ENCODE assay signal across 28 cellular contexts in the genomic region with DNA sequence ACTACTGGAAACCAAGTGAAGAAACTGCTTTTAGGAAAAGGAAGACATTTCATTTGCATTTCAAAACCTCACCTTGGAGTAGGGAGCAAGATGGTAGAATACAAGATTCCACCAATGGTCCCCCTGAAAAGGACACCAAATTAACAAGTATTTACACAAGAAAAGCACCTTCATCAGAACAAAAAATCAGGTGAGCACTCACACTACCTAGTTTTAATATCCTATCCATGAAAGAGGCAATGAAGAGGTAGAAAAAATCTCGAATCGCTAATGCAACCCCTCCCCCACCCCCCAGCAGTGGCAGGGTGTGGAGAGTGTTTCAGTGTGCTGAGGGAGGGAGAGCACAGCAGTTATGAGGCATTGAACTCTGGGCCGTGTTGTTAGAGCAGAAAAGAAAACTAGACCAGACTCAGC.
DNase-seq lines count a peak whose midpoint lies in the region; ATAC-seq, FAIRE-seq and TF ChIP-seq lines count a peak whose summit lies in the region.
"Had no signal": no experiment of that assay in that cellular context is flagged by ENCODE, and none has a peak within 500 bp of the region (broad histone marks: within the 10 kb centered on the region; RNA-seq: fewer than 3 reads in every experiment).

No MANE protein-coding gene starts in this region.

- H2BK12ac ChIP-seq in H9 (ENCODE audit: insufficient read length, low read depth, low read length) (no peak overlapping the region), H1 (ENCODE audit: low read depth, low read length) (peak overlapping the region; percentile 96)

- FAIRE-seq in H1 (lab: Jason Lieb, UNC): peak; percentile 99
- FAIRE-seq: A549, GM12892, GM19239 had no signal

- CTCF ChIA-PET in H1 (lab: Charles Lee; ENCODE audit: partially characterized antibody): no interaction called here

- TF ChIP-seq EP300 in H1 (IDR thresholded peaks at IDR 0.05; ENCODE audit: borderline replicate concordance in 1 of 2, low read depth in 2 of 2, low read length in 2 of 2): peak in 1 of 2 experiments; percentile 70; a peak in 2 of 3 replicates

- no peak overlapping the region for H3K18ac ChIP-seq in H9 (ENCODE audit: insufficient read length, low read depth, low read length)
- peak overlapping the region; percentile 98 for H3K18ac ChIP-seq in H1 (ENCODE audit: extremely low read depth, low read length)

- H3K4me1 Mint-ChIP-seq in H9: peaks cover 55 to 59% of the 10 kb centered on the region in 2 experiments
- H3K4me1 Mint-ChIP-seq in activated T-cell treated with anti-CD3 and anti-CD28 coated beads, Interleukin-2, amount 50 U/mL, for 24 hours (ENCODE audit: low read depth): no peaks in the 10 kb centered on the region

- H2BK15ac ChIP-seq in H9 (ENCODE audit: low read depth, low read length) (no peak overlapping the region), H1 (ENCODE audit: low read length) (no peak overlapping the region)

- H3K4me1 ChIP-seq in H9 (ENCODE audit: insufficient read depth, low read length) (peaks cover 18% of the 10 kb centered on the region; the same call in 1 of the 2 replicates), H1 (replicated peaks in 1 of 4; ENCODE audit: control insufficient read depth in 3 of 4, insufficient read depth in 4 of 4, low read length in 3 of 4) (peaks cover 16 to 35% (median 21%) of the 10 kb centered on the region in 4 experiments), iPS-15b (ENCODE audit: control insufficient read depth, insufficient read depth, low read length) (peaks cover 33% of the 10 kb centered on the region), aorta (ENCODE audit: control insufficient read depth in 1 of 2, insufficient read depth in 2 of 2, low read length in 2 of 2) (no peaks in the 10 kb centered on the region)
- H3K4me1 ChIP-seq: A549, Caco-2, HAP-1 had no signal

- H2BK20ac ChIP-seq in H9 (ENCODE audit: low read depth, low read length, poor library complexity, severe bottlenecking) (no peak overlapping the region), H1 (ENCODE audit: low read length) (peak overlapping the region; percentile 99; the same call in 1 of the 2 replicates)

- H3K27ac ChIP-seq in H9 (ENCODE audit: insufficient read length, low read depth, low read length) (peak overlapping the region; percentile 91), H1 (ENCODE audit: low read depth, low read length) (peak overlapping the region; percentile 87; the same call in 1 of the 2 replicates), aorta (ENCODE audit: low read depth in 1 of 2, low read length in 2 of 2) (no peak overlapping the region)
- H3K27ac ChIP-seq: A549, RWPE1, SK-N-MC had no signal

- H3K23me2 ChIP-seq in H9 (ENCODE audit: insufficient read length, low read depth, low read length, poor library complexity, severe bottlenecking) (no peaks in the 10 kb centered on the region), H1 (ENCODE audit: low read depth, low read length) (no peaks in the 10 kb centered on the region; the same call in 1 of the 2 replicates)

- H3K79me2 ChIP-seq in H9 (ENCODE audit: insufficient read depth, low read length) (no peaks in the 10 kb centered on the region), H1 (ENCODE audit: control insufficient read depth in 1 of 2, insufficient read depth in 2 of 2, low read length in 2 of 2) (no peaks in the 10 kb centered on the region)

- peak in 1 of 2 experiments; percentile 31; a peak in 2 of 4 replicates for TF ChIP-seq RAD21 in H1 (IDR thresholded peaks at IDR 0.05 in 1 of 2, conservative IDR thresholded peaks at IDR 0.05 in 1 of 2; ENCODE audit: low read depth in 2 of 2, low read length in 2 of 2)

- intact Hi-C loops in aorta (cut with DNase I): no loop called here

- H3K9me3 ChIP-seq in H9 (ENCODE audit: control insufficient read depth, low read depth, low read length) (no peaks in the 10 kb centered on the region), H1 (ENCODE audit: insufficient read depth in 2 of 2, low read depth in 1 of 2, low read length in 1 of 2) (no peaks in the 10 kb centered on the region), iPS-15b (ENCODE audit: control insufficient read depth, insufficient read depth, low read length) (no peaks in the 10 kb centered on the region), aorta (ENCODE audit: control insufficient read depth, low read length) (no peaks in the 10 kb centered on the region)
- H3K9me3 ChIP-seq: A549, Caco-2, HAP-1 had no signal

- H3K56ac ChIP-seq in H9 (ENCODE audit: insufficient read length, low read depth, low read length): no peak overlapping the region
- H3K56ac ChIP-seq in H1 (replicated peaks; ENCODE audit: insufficient read length, low read depth, low read length): peak overlapping the region; percentile 21

- no peak overlapping the region for H3K9ac ChIP-seq in H9 (ENCODE audit: extremely low read depth, insufficient read length, low read length)
- H3K9ac ChIP-seq in H1 (replicated peaks in 1 of 4; ENCODE audit: extremely low read depth in 1 of 4, low read depth in 3 of 4, low read length in 3 of 4): peak overlapping the region in 1 of 4 experiments; percentile 36; a peak in 3 of 7 replicates
- H3K9ac ChIP-seq in iPS-15b (ENCODE audit: low read depth, low read length): peak overlapping the region; percentile 62

- no peak overlapping the region for H3K4ac ChIP-seq in H9 (ENCODE audit: low read depth, low read length)
- peak overlapping the region; percentile 25 for H3K4ac ChIP-seq in H1 (replicated peaks; ENCODE audit: insufficient read length, low read depth, low read length)

- peaks cover 12 to 17% of the 10 kb centered on the region in 2 experiments; a peak in 4 of 5 replicates for H3K9me3 Mint-ChIP-seq in H9
- peaks cover 14% of the 10 kb centered on the region for H3K9me3 Mint-ChIP-seq in activated T-cell treated with anti-CD3 and anti-CD28 coated beads, Interleukin-2, amount 50 U/mL, for 24 hours

- peak; percentile 76 for DNase-seq in H9
- DNase-seq in H1 (ENCODE audit: low read depth in 1 of 2, low spot score in 2 of 2): peak; percentile 58 to 64
- DNase-seq in aorta: no peak
- DNase-seq in NCI-H2081 (lab: John Stamatoyannopoulos, UW): no peak
- DNase-seq in SW 1271 (lab: John Stamatoyannopoulos, UW): no peak
- no peak for DNase-seq in activated T-cell treated with anti-CD3 and anti-CD28 coated beads, Interleukin-2, amount 50 U/mL, for 24 hours
- DNase-seq: C1 segment of cervical spinal cord; Caco-2; CD4-positive, alpha-beta memory T cell; EL; HFFc6; NCI-H1048; NCI-H1417; NCI-H1694; NCI-H2029 treated with DMSO at 0.1 percent for 48 hours; NCI-H2171; NCI-H226; NCI-H510A; NCI-H69; SHP77 had no signal

- peak overlapping the region in 3 of 4 experiments; percentile 15 to 43 (median 21); a peak in 5 of 8 replicates for H3K4me3 ChIP-seq in H1 (ENCODE audit: extremely low read depth in 1 of 4, insufficient read depth in 2 of 4, low read depth in 3 of 4, low read length in 4 of 4)
- peak overlapping the region; percentile 36 for H3K4me3 ChIP-seq in iPS-15b (ENCODE audit: low read depth, low read length)
- no peak overlapping the region for H3K4me3 ChIP-seq in aorta (ENCODE audit: low read length in 2 of 2)
- H3K4me3 ChIP-seq: A549, HAP-1, SK-N-MC had no signal

- no peak for TF ChIP-seq POLR2A in H1 (IDR thresholded peaks at IDR 0.05; ENCODE audit: control extremely low read depth in 1 of 2, low read depth in 2 of 2, low read length in 2 of 2)

- no peak for TF ChIP-seq CTCF in H9 (conservative IDR thresholded peaks at IDR 0.05)
- no peak for TF ChIP-seq CTCF in H1 (IDR thresholded peaks at IDR 0.05; ENCODE audit: control extremely low read depth in 1 of 3, insufficient read depth in 1 of 3, low read depth in 1 of 3, low read length in 3 of 3)

- H3K4me2 ChIP-seq in H9 (ENCODE audit: insufficient read depth, insufficient read length, low read length): peak overlapping the region; percentile 62
- H3K4me2 ChIP-seq in H1 (ENCODE audit: insufficient read depth in 1 of 2, low read depth in 2 of 2, low read length in 2 of 2): peak overlapping the region; percentile 61 to 81
- H3K4me2 ChIP-seq: A549 had no signal

- peak overlapping the region; percentile 11 to 55 for H3K4me3 Mint-ChIP-seq in H9
- no peak overlapping the region for H3K4me3 Mint-ChIP-seq in activated T-cell treated with anti-CD3 and anti-CD28 coated beads, Interleukin-2, amount 50 U/mL, for 24 hours
- H3K4me3 Mint-ChIP-seq: CD4-positive, alpha-beta memory T cell; HFFc6 had no signal

- H4K20me1 ChIP-seq in H9 (ENCODE audit: control insufficient read depth, insufficient read depth, insufficient read length) (no peaks in the 10 kb centered on the region), H1 (replicated peaks in 1 of 2; ENCODE audit: control insufficient read depth in 1 of 2, insufficient read depth in 2 of 2, low read length in 2 of 2) (no peaks in the 10 kb centered on the region)

- H2BK120ac ChIP-seq in H9 (ENCODE audit: low read depth, low read length, poor library complexity, severe bottlenecking) (no peak overlapping the region), H1 (replicated peaks; ENCODE audit: low read depth, low read length) (peak overlapping the region; percentile 96)

- no peak overlapping the region for H2BK5ac ChIP-seq in H9 (ENCODE audit: insufficient read length, low read length)
- peak overlapping the region; percentile 97 for H2BK5ac ChIP-seq in H1 (ENCODE audit: low read depth, low read length)

- H3K79me1 ChIP-seq in H9 (ENCODE audit: insufficient read depth, low read depth, low read length, poor library complexity, severe bottlenecking) (no peaks in the 10 kb centered on the region), H1 (ENCODE audit: low read depth, low read length) (no peaks in the 10 kb centered on the region)

- H3K27me3 ChIP-seq in H9 (ENCODE audit: insufficient read depth, low read length) (no peaks in the 10 kb centered on the region), H1 (replicated peaks in 1 of 4; ENCODE audit: control insufficient read depth in 3 of 4, extremely low read depth in 1 of 4, insufficient read depth in 3 of 4, low read length in 3 of 4) (no peaks in the 10 kb centered on the region), iPS-15b (ENCODE audit: control insufficient read depth, insufficient read depth, low read length) (no peaks in the 10 kb centered on the region), aorta (ENCODE audit: control insufficient read depth in 1 of 2, insufficient read depth in 2 of 2, low read length in 1 of 2) (no peaks in the 10 kb centered on the region)

- H3K27ac Mint-ChIP-seq in H9: peak overlapping the region; percentile 92 to 98 (median 93)
- no peak overlapping the region for H3K27ac Mint-ChIP-seq in activated T-cell treated with anti-CD3 and anti-CD28 coated beads, Interleukin-2, amount 50 U/mL, for 24 hours
- H3K27ac Mint-ChIP-seq: CD4-positive, alpha-beta memory T cell; HFFc6 had no signal

- H3T11ph ChIP-seq in H9 (ENCODE audit: low read length): no peak overlapping the region

- peaks cover 17 to 24% (median 21%) of the 10 kb centered on the region in 3 experiments for H3K36me3 Mint-ChIP-seq in H9 (ENCODE audit: insufficient read depth in 1 of 3, low read depth in 3 of 3)
- no peaks in the 10 kb centered on the region for H3K36me3 Mint-ChIP-seq in activated T-cell treated with anti-CD3 and anti-CD28 coated beads, Interleukin-2, amount 50 U/mL, for 24 hours (ENCODE audit: low read depth)
- H3K36me3 Mint-ChIP-seq: CD4-positive, alpha-beta memory T cell had no signal

- H4K91ac ChIP-seq in H9 (ENCODE audit: insufficient read length, low read depth, low read length): no peak overlapping the region
- peak overlapping the region; percentile 97 for H4K91ac ChIP-seq in H1 (replicated peaks; ENCODE audit: insufficient read length, low read length)

- peak; percentile 41 for ATAC-seq in aorta (ENCODE audit: low FRiP score)
- ATAC-seq: A549, Panc1 had no signal

- H3K23ac ChIP-seq in H9 (ENCODE audit: insufficient read length, low read depth, low read length) (no peak overlapping the region), H1 (ENCODE audit: insufficient read length) (no peak overlapping the region)

- no CpG with 5 or more reads among the region's 3 CpGs for WGBS in H9 (ENCODE audit: extremely low coverage, insufficient read length, low lambda C conversion rate)
- WGBS in H1 (ENCODE audit: extremely low coverage in 1 of 2, insufficient coverage in 1 of 2, insufficient read length in 1 of 2, insufficient replicate concordance in 2 of 2, low coverage in 1 of 2, low lambda C conversion rate in 2 of 2, missing lambda C conversion rate in 1 of 2), 2 experiments: 4% methylated on average over 3 of the region's 3 CpGs; no CpG with 5 or more reads in 1 of the 2 experiments
- 9 to 18% methylated on average over 3 of the region's 3 CpGs for WGBS in aorta, 2 donors

- POLR2A ChIA-PET in H1 (lab: Charles Lee; ENCODE audit: partially characterized antibody): interaction anchor here (1.0 kb wide), 1 partner anchor 29 kb away, joined by 3 read pairs; no protein-coding TSS in a partner anchor

- H2AK5ac ChIP-seq in H9 (ENCODE audit: insufficient read length, low read length): no peak overlapping the region
- H2AK5ac ChIP-seq in H1 (ENCODE audit: low read depth, low read length): no peak overlapping the region; the same call in 1 of the 2 replicates

- H2AFZ ChIP-seq in H9 (ENCODE audit: low read length): no peak overlapping the region
- no peak overlapping the region for H2AFZ ChIP-seq in H1 (ENCODE audit: low read length)

- H3K27me3 Mint-ChIP-seq in H9 (ENCODE audit: low read depth): no peaks in the 10 kb centered on the region
- H3K27me3 Mint-ChIP-seq in activated T-cell treated with anti-CD3 and anti-CD28 coated beads, Interleukin-2, amount 50 U/mL, for 24 hours: no peaks in the 10 kb centered on the region
- H3K27me3 Mint-ChIP-seq: CD4-positive, alpha-beta memory T cell had no signal

- H3K14ac ChIP-seq in H9 (ENCODE audit: insufficient read depth, low read length) (peak overlapping the region; percentile 66; the same call in 1 of the 2 replicates), H1 (ENCODE audit: insufficient read length) (no peak overlapping the region)

- H4K8ac ChIP-seq in H9 (replicated peaks; ENCODE audit: insufficient read length, low read depth, low read length): no peak overlapping the region
- H4K8ac ChIP-seq in H1 (ENCODE audit: extremely low read depth, insufficient read depth, low read length): no peak overlapping the region

- H4K5ac ChIP-seq in H9 (ENCODE audit: insufficient read length, low read depth, low read length) (no peak overlapping the region), H1 (ENCODE audit: insufficient read length, low read depth, low read length) (peak overlapping the region; percentile 55)

- peaks cover 0 to 4% (median 0%) of the 10 kb centered on the region in 4 experiments; a peak in 1 of 8 replicates for H3K36me3 ChIP-seq in H1 (ENCODE audit: control insufficient read depth in 2 of 4, insufficient read depth in 4 of 4, low read length in 3 of 4)
- no peaks in the 10 kb centered on the region for H3K36me3 ChIP-seq in iPS-15b (ENCODE audit: control insufficient read depth, insufficient read depth, low read length)
- H3K36me3 ChIP-seq in aorta (ENCODE audit: control insufficient read depth in 1 of 2, insufficient read depth in 2 of 2, low read length in 1 of 2): no peaks in the 10 kb centered on the region
- H3K36me3 ChIP-seq: HAP-1 had no signal

Comparison
In these comparisons a context has a peak if more than half of its experiments do, and no peak if none do; other contexts are left out.
1. DNase-seq: peak in H9 (single experiment) and H1 (2 of 2); none in aorta (0 of 2), NCI-H2081 (0 of 2), SW 1271 (0 of 2) and activated T-cell treated with anti-CD3 and anti-CD28 coated beads, Interleukin-2, amount 50 U/mL, for 24 hours (single experiment).
2. H3K27ac ChIP-seq: peak in H9 (single experiment) and H1 (single experiment); none in aorta (0 of 2).
3. H3K4me3 ChIP-seq: peak in H1 (3 of 4) and iPS-15b (single experiment); none in aorta (0 of 2).